18 cellular contexts compared by ENCODE assay signal in genomic region chr2:47118581-47118980, GRCh38. TPM values are rescaled to one million over a fixed set of nuclear protein-coding genes. Genes with fewer than 3 reads are reported as not detected.
DNase-seq lines count a peak whose midpoint lies in the region; ATAC-seq, FAIRE-seq and TF ChIP-seq lines count a peak whose summit lies in the region.
"Had no signal": no experiment of that assay in that cellular context is flagged by ENCODE, and none has a peak within 500 bp of the region (broad histone marks: within the 10 kb centered on the region; RNA-seq: fewer than 3 reads in every experiment).

No MANE protein-coding gene starts in this region.

- WGBS in A549 (ENCODE audit: missing lambda C conversion rate): 62% methylated on average over 2 of the region's 2 CpGs

- peaks cover 25% of the 10 kb centered on the region for H3K27me3 Mint-ChIP-seq in T-helper 2 cell treated with Interferon-gamma antibody and Interleukin-4, amounts not matched to agents 5 μg/mL and 100 μg/mL, for 36 hours (ENCODE audit: low read depth)
- H3K27me3 Mint-ChIP-seq: CD4-positive, alpha-beta T cell had no signal

- H3K9ac ChIP-seq in PC-3 (ENCODE audit: low read length): peak overlapping the region; percentile 1; the same call in 1 of the 2 replicates

- no peaks in the 10 kb centered on the region for H3K36me3 Mint-ChIP-seq in T-helper 2 cell treated with Interferon-gamma antibody and Interleukin-4, amounts not matched to agents 5 μg/mL and 100 μg/mL, for 36 hours (ENCODE audit: low read depth)

- H3K9me3 ChIP-seq in A549: no peaks in the 10 kb centered on the region
- no peaks in the 10 kb centered on the region for H3K9me3 ChIP-seq in PC-3 (ENCODE audit: low read length)
- H3K9me3 ChIP-seq: HAP-1 had no signal

- H3K9me2 ChIP-seq in PC-3 (replicated peaks; ENCODE audit: low read length): no peaks in the 10 kb centered on the region

- H3K4me1 ChIP-seq in A549 (peaks cover 23% of the 10 kb centered on the region; the same call in 2 of the 3 replicates), PC-3 (ENCODE audit: insufficient read depth, low read length) (peaks cover 34% of the 10 kb centered on the region)

- no peak for TF ChIP-seq EP300 in A549 (IDR thresholded peaks at IDR 0.05)

- H3K4me2 ChIP-seq in A549: peak overlapping the region; percentile 43
- H3K4me2 ChIP-seq in PC-3 (ENCODE audit: low read length): peak overlapping the region; percentile 41

- DNase-seq in A549 (ENCODE audit: low read depth in 1 of 2, low spot score in 1 of 2): no peak
- DNase-seq in PC-3: no peak
- no peak for DNase-seq in brain microvascular endothelial cell
- DNase-seq in myocyte (ENCODE audit: low read depth): peak; percentile 12
- DNase-seq in AG08396 (ENCODE audit: low spot score): no peak
- DNase-seq in UCSD-AML1 (lab: John Stamatoyannopoulos, UW; ENCODE audit: unreplicated experiment): no peak
- no peak for DNase-seq in stimulated activated CD4-positive, alpha-beta T cell treated with anti-CD3 and anti-CD28 coated beads, Interleukin-15, amount 100 ng/mL, for 24 hours
- no peak for DNase-seq in T-helper 2 cell treated with Interferon-gamma antibody and Interleukin-4, amounts not matched to agents 5 μg/mL and 100 μg/mL, for 36 hours (ENCODE audit: low spot score)
- DNase-seq: CD4-positive, alpha-beta T cell; DMS79; NCI-H146; NCI-H345; NCI-H526 treated with DMSO at 0.1 percent for 48 hours; RPMI8226 had no signal

- H3K4me3 ChIP-seq in A549 (no peak overlapping the region), PC-3 (ENCODE audit: low read length) (no peak overlapping the region), brain microvascular endothelial cell (ENCODE audit: low read depth, low read length) (no peak overlapping the region)
- H3K4me3 ChIP-seq: GM12878, HAP-1 had no signal

- no peak overlapping the region for H3K27ac Mint-ChIP-seq in T-helper 2 cell treated with Interferon-gamma antibody and Interleukin-4, amounts not matched to agents 5 μg/mL and 100 μg/mL, for 36 hours
- H3K27ac Mint-ChIP-seq: CD4-positive, alpha-beta T cell had no signal

- TF ChIP-seq RAD21 in A549 (conservative IDR thresholded peaks at IDR 0.05 in 1 of 2, IDR thresholded peaks at IDR 0.05 in 1 of 2): no peak

- POLR2A ChIA-PET in A549 (lab: Yijun Ruan, JAX): no interaction called here
- POLR2A ChIA-PET in PC-3 (lab: Charles Lee; ENCODE audit: unreplicated experiment): no interaction called here

- in situ Hi-C loops in brain microvascular endothelial cell (cut with HindIII; ENCODE audit: low pct_ligation_motif_present, low sequenced_read_pairs): no loop called here

- H3F3A ChIP-seq in PC-3 (ENCODE audit: low read length, unreplicated experiment): peaks cover 4% of the 10 kb centered on the region

- no peaks in the 10 kb centered on the region for H3K79me2 ChIP-seq in PC-3 (ENCODE audit: low read length)

- no peaks in the 10 kb centered on the region for H4K20me1 ChIP-seq in PC-3 (ENCODE audit: low read length)

- H3K27me3 ChIP-seq in PC-3 (ENCODE audit: low read length): no peaks in the 10 kb centered on the region
- no peaks in the 10 kb centered on the region for H3K27me3 ChIP-seq in brain microvascular endothelial cell (replicated peaks)

- TF ChIP-seq POLR2A in A549 (IDR thresholded peaks at IDR 0.05; ENCODE audit: low read length): no peak

- no peaks in the 10 kb centered on the region for H3K36me3 ChIP-seq in PC-3 (ENCODE audit: low read depth, low read length)
- H3K36me3 ChIP-seq in brain microvascular endothelial cell (replicated peaks): no peaks in the 10 kb centered on the region
- H3K36me3 ChIP-seq: HAP-1 had no signal

- H3K4me1 Mint-ChIP-seq in T-helper 2 cell treated with Interferon-gamma antibody and Interleukin-4, amounts not matched to agents 5 μg/mL and 100 μg/mL, for 36 hours (ENCODE audit: low read depth): no peaks in the 10 kb centered on the region

- TF ChIP-seq CTCF in A549 (IDR thresholded peaks at IDR 0.05): no peak
- TF ChIP-seq CTCF in PC-3 (conservative IDR thresholded peaks at IDR 0.05; ENCODE audit: low read depth, low read length): no peak
- TF ChIP-seq CTCF in brain microvascular endothelial cell (IDR thresholded peaks at IDR 0.05; ENCODE audit: low read depth, low read length, missing control alignments): no peak

- no peak for ATAC-seq in A549
- ATAC-seq in PC-3: no peak
- ATAC-seq: GM12878 had no signal

- FAIRE-seq in A549 (lab: Jason Lieb, UNC): no peak
- FAIRE-seq: GM12878, GM18507 had no signal

- peak overlapping the region; percentile 27 to 52; a peak in 3 of 6 replicates for H3K27ac ChIP-seq in A549
- H3K27ac ChIP-seq in PC-3 (ENCODE audit: low read length): peak overlapping the region; percentile 65
- H3K27ac ChIP-seq in brain microvascular endothelial cell: peak overlapping the region; percentile 62

- BruUV-seq in PC-3 (replicated peaks; lab: Mats Ljungman, UMichigan): no TSS peak

- intact Hi-C loops in PC-3 (cut with micrococcal nuclease): loop anchor here (2.0 kb wide), 1 partner anchor 42 kb away; no protein-coding TSS in a partner anchor

- H2AFZ ChIP-seq in PC-3 (ENCODE audit: low read length): peak overlapping the region; percentile 41

- H3K4me3 Mint-ChIP-seq in T-helper 2 cell treated with Interferon-gamma antibody and Interleukin-4, amounts not matched to agents 5 μg/mL and 100 μg/mL, for 36 hours: no peak overlapping the region
- H3K4me3 Mint-ChIP-seq: CD4-positive, alpha-beta T cell had no signal

- CTCF ChIA-PET in A549 (lab: Yijun Ruan, JAX) (interaction anchor here (0.8 to 2.6 kb wide), 3 partner anchors 79 to 205 kb away, joined by 3 to 7 read pairs (median 3); no protein-coding TSS in a partner anchor), PC-3 (lab: Charles Lee) (no interaction called here)

- H3K9me3 Mint-ChIP-seq in T-helper 2 cell treated with Interferon-gamma antibody and Interleukin-4, amounts not matched to agents 5 μg/mL and 100 μg/mL, for 36 hours: no peaks in the 10 kb centered on the region
- H3K9me3 Mint-ChIP-seq: CD4-positive, alpha-beta T cell had no signal

TF ChIP-seq in A549, 52 proteins besides CTCF, POLR2A, EP300 and RAD21:
- TF ChIP-seq NFE2L2 (conservative IDR thresholded peaks at IDR 0.05; ENCODE audit: low read length) (no peak), ZC3H11A (IDR thresholded peaks at IDR 0.05) (no peak), HOXB13 (CRISPR knock-in tag; IDR thresholded peaks at IDR 0.05; ENCODE audit: low read depth) (no peak), JUN (IDR thresholded peaks at IDR 0.05) (no peak), MYC (IDR thresholded peaks at IDR 0.05; ENCODE audit: borderline replicate concordance, low read length) (no peak), SMC3 (IDR thresholded peaks at IDR 0.05) (no peak), ZFP36 (IDR thresholded peaks at IDR 0.05; ENCODE audit: borderline replicate concordance, partially characterized antibody) (no peak), FOXS1 (CRISPR knock-in tag; IDR thresholded peaks at IDR 0.05) (no peak), HDAC2 (IDR thresholded peaks at IDR 0.05) (no peak), MAX (IDR thresholded peaks at IDR 0.05) (no peak), RFX5 (IDR thresholded peaks at IDR 0.05) (no peak), E2F6 (IDR thresholded peaks at IDR 0.05; ENCODE audit: borderline replicate concordance, low read depth) (no peak), ZNF302 (CRISPR knock-in tag; IDR thresholded peaks at IDR 0.05) (no peak), RNF2 (IDR thresholded peaks at IDR 0.05; ENCODE audit: borderline replicate concordance, low read depth) (no peak), HEYL (CRISPR knock-in tag; IDR thresholded peaks at IDR 0.05) (no peak), NPAS2 (CRISPR knock-in tag; IDR thresholded peaks at IDR 0.05; ENCODE audit: borderline replicate concordance) (no peak), FOSB (CRISPR knock-in tag; IDR thresholded peaks at IDR 0.05) (no peak), ATOH8 (CRISPR knock-in tag; IDR thresholded peaks at IDR 0.05; ENCODE audit: low read depth) (no peak), KDM5A (IDR thresholded peaks at IDR 0.05) (no peak)

RNA-seq across cellular contexts. Expression of gene STPG4, which starts 36.5 kb away (rescaled TPM):
- polyA plus RNA-seq in A549 (2011; rRNA removed) (0.09 and 0.13 TPM in 2 replicates), A549 (2017; fragmentation: RNase III; extraction: RNeasy Plus Mini Kit Qiagen cat#74134 plus additional on column Dnase treatment) (0.05 to 0.16 TPM (median 0.14 TPM) in 3 replicates)
- 0.13 TPM in 1 of 2 replicates, not detected in the other for polyA plus RNA-seq in A549 (2012; cell fraction: cytosol; rRNA removed)
- polyA plus RNA-seq in A549 (2012; cell fraction: nucleus; rRNA removed): 0.12 and 0.33 TPM in 2 replicates
- 0.29 and 0.33 TPM in 2 replicates for polyA minus RNA-seq in A549 (2011; rRNA and poly(A)+ RNA removed)
- total RNA-seq in PC-3 (2014; rRNA removed) (2.4 TPM in 1 of 2 replicates, not detected in the other), myocyte (0.24 TPM in 1 of 2 replicates, not detected in the other)
- polyA plus RNA-seq in myocyte (2012): 0.10 TPM
- total RNA-seq: CD4-positive, alpha-beta T cell; G401 had no signal

RNA-seq across cellular contexts. Expression of gene CALM2, which starts 57.7 kb away (rescaled TPM):
- polyA plus RNA-seq in A549 (2011; rRNA removed): 1,000 and 1,652 TPM in 2 replicates
- polyA plus RNA-seq in A549 (2012; cell fraction: cytosol; rRNA removed): 421 and 548 TPM in 2 replicates
- 121 and 248 TPM in 2 replicates for polyA plus RNA-seq in A549 (2012; cell fraction: nucleus; rRNA removed)
- polyA plus RNA-seq in A549 (2017; fragmentation: RNase III; extraction: RNeasy Plus Mini Kit Qiagen cat#74134 plus additional on column Dnase treatment): 1,376 to 1,704 TPM (median 1,440 TPM) in 3 replicates
- polyA minus RNA-seq in A549 (2011; rRNA and poly(A)+ RNA removed): 173 and 174 TPM in 2 replicates
- total RNA-seq in PC-3 (2014; rRNA removed): 382 and 393 TPM in 2 replicates
- 357 and 483 TPM in 2 replicates for total RNA-seq in myocyte
- 583 TPM for polyA plus RNA-seq in myocyte (2012)
